In the genomic region with DNA sequence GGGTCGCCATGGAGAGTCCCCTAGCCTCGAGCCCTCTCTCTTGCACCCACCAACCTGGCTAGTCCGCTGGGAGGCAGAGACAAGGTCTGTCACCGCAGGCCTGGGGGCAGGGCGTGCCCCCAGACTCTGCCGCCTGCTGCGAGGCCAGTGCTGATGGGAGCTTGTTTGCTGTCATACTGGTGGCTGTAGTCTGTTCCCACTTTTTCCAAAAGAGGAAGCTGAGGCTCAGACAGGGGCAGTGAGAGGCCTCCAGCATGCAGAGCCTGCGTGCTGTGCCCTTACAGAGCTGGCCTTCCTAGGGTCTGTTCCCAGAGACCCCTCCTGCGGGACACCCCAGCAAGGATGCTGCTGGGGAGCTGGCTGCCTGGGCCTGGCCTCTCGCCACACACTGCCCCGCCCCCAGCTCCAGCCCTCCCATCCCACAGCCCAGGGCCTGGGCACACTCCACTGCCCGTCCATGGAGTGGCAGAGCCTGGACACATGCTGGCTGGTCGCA, we compare ENCODE assay signal across 1 cellular context.
TF ChIP-seq lines count a peak whose summit lies in the region.

No MANE protein-coding gene starts in this region.

TF ChIP-seq in K562, 482 proteins besides CTCF, POLR2A, EP300 and RAD21:
- TF ChIP-seq TFAM (CRISPR knock-in tag; conservative IDR thresholded peaks at IDR 0.05) (no peak), SPI1 (IDR thresholded peaks at IDR 0.05; ENCODE audit: borderline replicate concordance, low read depth, low read length) (peak; percentile 15; the same call in 1 of the 2 replicates), POU5F1 (IDR thresholded peaks at IDR 0.05; ENCODE audit: borderline replicate concordance, low read depth, low read length, partially characterized antibody) (no peak), TCF7L2 (IDR thresholded peaks at IDR 0.05; ENCODE audit: low read depth, low read length) (no peak), OTX1 (CRISPR knock-in tag; IDR thresholded peaks at IDR 0.05) (no peak), GATA2 (CRISPR knock-in tag; IDR thresholded peaks at IDR 0.05) (no peak), RFX1 (IDR thresholded peaks at IDR 0.05) (no peak)
- TF ChIP-seq, protein P1, sequence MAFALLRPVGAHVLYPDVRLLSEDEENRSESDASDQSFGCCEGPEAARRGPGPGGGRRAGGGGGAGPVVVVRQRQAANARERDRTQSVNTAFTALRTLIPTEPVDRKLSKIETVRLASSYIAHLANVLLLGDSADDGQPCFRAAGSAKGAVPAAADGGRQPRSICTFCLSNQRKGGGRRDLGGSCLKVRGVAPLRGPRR (CRISPR knock-in tag; IDR thresholded peaks at IDR 0.05) = no peak
